In genomic region chr4:145316961-145317360, GRCh38 we compare ENCODE assay signal across 8 cellular contexts.
"Had no signal": no experiment of that assay in that cellular context is flagged by ENCODE, and none has a peak within 500 bp of the region (broad histone marks: within the 10 kb centered on the region; RNA-seq: fewer than 3 reads in every experiment).

No MANE protein-coding gene starts in this region.

- H3K9me3 ChIP-seq: HAP-1 had no signal

- H3K36me3 ChIP-seq: HAP-1 had no signal

- ATAC-seq: HCT116, K562 had no signal

- H3K27ac ChIP-seq: GM23248 had no signal

- DNase-seq: GM23248, GOT3, H7, HFFc6, IMR-90 had no signal

- H3K4me3 ChIP-seq: GM23248, HAP-1, K562 had no signal

- H3K9ac ChIP-seq: GM23248 had no signal
